In genomic region chr2:63843093-63843492, GRCh38 we compare ENCODE assay signal across 8 cellular contexts. TPM values are rescaled to one million over a fixed set of nuclear protein-coding genes. Genes with fewer than 3 reads are reported as not detected.
DNase-seq lines count a peak whose midpoint lies in the region; ATAC-seq and TF ChIP-seq lines count a peak whose summit lies in the region.

No MANE protein-coding gene starts in this region.

- peaks cover 4 to 26% of the 10 kb centered on the region in 2 donors for H3K4me1 ChIP-seq in muscle layer of duodenum (ENCODE audit: control insufficient read depth in 1 of 2, insufficient read depth in 2 of 2, low read length in 2 of 2)

- H3K36me3 ChIP-seq in muscle layer of duodenum (ENCODE audit: control insufficient read depth in 1 of 2, insufficient read depth in 2 of 2, low read length in 2 of 2), result peaks cover 0 to 5% of the 10 kb centered on the region in 2 donors

- DNase-seq in AG04449 (ENCODE audit: low read depth, low spot score) (no peak), choroid plexus epithelial cell (ENCODE audit: low read depth) (no peak), GM19238 (ENCODE audit: insufficient read length, low spot score) (no peak), COLO829 (ENCODE audit: low spot score) (no peak)
- no peak for DNase-seq in Jurkat, Clone E6-1 (ENCODE audit: low read depth, low spot score)

- H3K9me3 ChIP-seq in muscle layer of duodenum (ENCODE audit: control insufficient read depth in 1 of 2, low read length in 2 of 2), result no peaks in the 10 kb centered on the region

- no peak for TF ChIP-seq CTCF in AG04449 (IDR thresholded peaks at IDR 0.05; ENCODE audit: insufficient read depth, low read length, missing control alignments)
- no peak for TF ChIP-seq CTCF in choroid plexus epithelial cell (conservative IDR thresholded peaks at IDR 0.05; ENCODE audit: low read depth, low read length)

- H3K4me3 ChIP-seq in AG04449 (ENCODE audit: low read depth, low read length) (peak overlapping the region; percentile 83), choroid plexus epithelial cell (ENCODE audit: low read depth, low read length) (peak overlapping the region; percentile 82), muscle layer of duodenum (ENCODE audit: low read depth in 1 of 2, low read length in 2 of 2) (peak overlapping the region; percentile 83 to 85)
- H3K4me3 ChIP-seq in Jurkat, Clone E6-1 (ENCODE audit: low read length), result peak overlapping the region; percentile 87

- H3K27ac ChIP-seq in muscle layer of duodenum (ENCODE audit: low read length), result peak overlapping the region; percentile 96

- H3K27me3 ChIP-seq in muscle layer of duodenum (ENCODE audit: low read depth, low read length), result no peaks in the 10 kb centered on the region

- ATAC-seq in HG03565 (IDR thresholded peaks at IDR 0.05; ENCODE audit: unreplicated experiment), result no peak
- no peak for ATAC-seq in GM21576 (IDR thresholded peaks at IDR 0.05; ENCODE audit: unreplicated experiment)

- POLR2A ChIA-PET in AG04449 (lab: Yijun Ruan, JAX), result interaction anchor here (0.6 to 3.3 kb wide), 6 partner anchors 12 to 255 kb away, joined by 3 to 34 read pairs (median 8); partner anchors contain the start of genes MDH1 and WDPCP

- CTCF ChIA-PET in AG04449 (lab: Yijun Ruan, JAX), result interaction anchor here (1.0 to 3.0 kb wide), 3 partner anchors 18 to 157 kb away, joined by 3 to 23 read pairs (median 12); no protein-coding TSS in a partner anchor

RNA-seq across cellular contexts. Expression of gene UGP2, which starts 1.4 kb away (rescaled TPM):
- polyA plus RNA-seq in Jurkat, Clone E6-1 (2012; ENCODE audit: insufficient read depth, insufficient read length), result 47.4 TPM
